In the genomic region with DNA sequence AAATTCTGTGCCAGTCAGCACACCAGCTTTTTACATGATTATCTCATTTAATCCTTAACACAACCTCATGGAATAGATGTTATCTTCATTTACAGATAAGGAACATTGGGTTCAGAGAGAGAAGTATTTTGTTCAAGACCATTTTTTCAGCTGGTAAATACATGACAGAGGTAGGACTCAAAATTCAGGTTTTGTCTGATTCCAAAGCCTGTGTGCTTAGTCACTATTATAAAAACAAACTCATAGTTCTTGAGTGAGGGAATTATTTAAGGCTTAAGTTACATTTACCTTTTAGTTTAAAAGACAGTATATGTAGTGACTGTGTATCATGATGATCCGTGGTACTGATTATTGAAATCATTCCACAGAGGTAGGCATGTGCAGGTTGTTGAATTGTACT, we compare ENCODE assay signal across 20 cellular contexts.
"Had no signal": no experiment of that assay in that cellular context is flagged by ENCODE, and none has a peak within 500 bp of the region (broad histone marks: within the 10 kb centered on the region; RNA-seq: fewer than 3 reads in every experiment).

No MANE protein-coding gene starts in this region.

- H3K4me3 ChIP-seq: breast epithelium, right atrium auricular region, transverse colon had no signal

- H3K27ac Mint-ChIP-seq: activated naive CD4-positive, alpha-beta T cell treated with anti-CD3 and anti-CD28 coated beads, Interleukin-2, amount 50 U/mL, for 72 hours; activated T-cell treated with anti-CD3 and anti-CD28 coated beads, Interleukin-2, amount 50 U/mL, for 72 hours; endodermal cell; natural killer cell treated with Interleukin-12 subunit alpha and Interleukin-12 subunit beta and Interleukin-15 and Interleukin-18, amount 100 ng/mL, for 72 hours had no signal

- DNase-seq: activated CD4-positive, alpha-beta T cell treated with anti-CD3 and anti-CD28 coated beads for 4 hours; activated CD8-positive, alpha-beta memory T cell treated with anti-CD3 and anti-CD28 coated beads, Interleukin-2, amount 50 U/mL, for 48 hours; activated gamma-delta T cell; activated T-cell treated with anti-CD3 and anti-CD28 coated beads, Interleukin-2, amount 50 U/mL, for 72 hours; amniotic stem cell; endodermal cell; hippocampal formation; left ventricle myocardium superior; posterior cingulate gyrus; small intestine; stimulated activated CD4-positive, alpha-beta T cell treated with anti-CD3 and anti-CD28 coated beads, Interleukin-4, amount 100 ng/mL, for 4 hours; stimulated activated CD8-positive, alpha-beta memory T cell treated with anti-CD3 and anti-CD28 coated beads, Interleukin-4, amount 100 ng/mL, for 48 hours; stimulated activated naive CD4-positive, alpha-beta T cell treated with Interleukin-2 at 50 U/mL for 16 hours; substantia nigra; T-helper 2 cell; transverse colon had no signal

- H3K27ac ChIP-seq: breast epithelium, right atrium auricular region, transverse colon had no signal

- H3K27me3 ChIP-seq: breast epithelium, right atrium auricular region, transverse colon had no signal

- H3K4me1 ChIP-seq: breast epithelium had no signal

- ATAC-seq: activated naive CD4-positive, alpha-beta T cell treated with anti-CD3 and anti-CD28 coated beads, Interleukin-2, amount 50 U/mL, for 72 hours; activated T-cell treated with anti-CD3 and anti-CD28 coated beads, Interleukin-2, amount 50 U/mL, for 72 hours; left ventricle myocardium superior; natural killer cell treated with Interleukin-12 subunit alpha and Interleukin-12 subunit beta and Interleukin-15 and Interleukin-18, amount 100 ng/mL, for 72 hours had no signal

- H3K4me3 Mint-ChIP-seq: activated T-cell treated with anti-CD3 and anti-CD28 coated beads, Interleukin-2, amount 50 U/mL, for 72 hours; endodermal cell; natural killer cell treated with Interleukin-12 subunit alpha and Interleukin-12 subunit beta and Interleukin-15 and Interleukin-18, amount 100 ng/mL, for 72 hours had no signal

- H3K36me3 ChIP-seq: breast epithelium, right atrium auricular region, transverse colon had no signal
